Comparison of ENCODE assay signal across 8 cellular contexts in genomic region chr5:73497537-73498056, GRCh38. TPM values are rescaled to one million over a fixed set of nuclear protein-coding genes. Genes with fewer than 3 reads are reported as not detected.
DNase-seq lines count a peak whose midpoint lies in the region; ATAC-seq and TF ChIP-seq lines count a peak whose summit lies in the region.

No MANE protein-coding gene starts in this region.

- intact Hi-C loops in lower lobe of right lung (cut with DNase I), result no loop called here

- ATAC-seq in HG03280 (IDR thresholded peaks at IDR 0.05; ENCODE audit: unreplicated experiment) (peak; percentile 4), lower lobe of right lung (no peak), upper lobe of left lung (ENCODE audit: low FRiP score in 2 of 2) (no peak), HG02840 (IDR thresholded peaks at IDR 0.05; ENCODE audit: low FRiP score, unreplicated experiment) (no peak)

- no peak for TF ChIP-seq POLR2A in upper lobe of left lung (IDR thresholded peaks at IDR 0.05)

- TF ChIP-seq CTCF in astrocyte of the spinal cord (IDR thresholded peaks at IDR 0.05; ENCODE audit: low read depth, low read length) (no peak), lower lobe of right lung (IDR thresholded peaks at IDR 0.05) (no peak), upper lobe of left lung (IDR thresholded peaks at IDR 0.05) (no peak)

- peak overlapping the region; percentile 38 for H2AFZ ChIP-seq in ACC112 (ENCODE audit: low read length, unreplicated experiment)

- no peaks in the 10 kb centered on the region for H3K9me3 ChIP-seq in lower lobe of right lung
- H3K9me3 ChIP-seq in upper lobe of left lung, result no peaks in the 10 kb centered on the region

- no peak for TF ChIP-seq EP300 in upper lobe of left lung (IDR thresholded peaks at IDR 0.05)

- in situ Hi-C loops in astrocyte of the spinal cord (cut with HindIII; ENCODE audit: low sequenced_read_pairs), result no loop called here

- peak overlapping the region; percentile 86 for H3K27ac ChIP-seq in ACC112 (ENCODE audit: low read depth, low read length)
- H3K27ac ChIP-seq in lower lobe of right lung, result peak overlapping the region; percentile 98
- peak overlapping the region; percentile 95 to 99 (median 96) for H3K27ac ChIP-seq in upper lobe of left lung

- H3K36me3 ChIP-seq in ACC112 (ENCODE audit: insufficient read depth, low read length) (peaks cover 24% of the 10 kb centered on the region), lower lobe of right lung (peaks cover 14% of the 10 kb centered on the region), upper lobe of left lung (peaks cover 0 to 22% (median 8%) of the 10 kb centered on the region in 4 donors)

- H3K4me3 ChIP-seq in ACC112 (ENCODE audit: low read depth, low read length) (peak overlapping the region; percentile 91), astrocyte of the spinal cord (ENCODE audit: low read depth, low read length) (peak overlapping the region; percentile 96), lower lobe of right lung (peak overlapping the region; percentile 82), upper lobe of left lung (peak overlapping the region; percentile 60 to 95 (median 89))

- H3K27me3 ChIP-seq in ACC112 (ENCODE audit: insufficient read depth, low read length), result no peaks in the 10 kb centered on the region
- H3K27me3 ChIP-seq in lower lobe of right lung (ENCODE audit: low read depth), result no peaks in the 10 kb centered on the region
- H3K27me3 ChIP-seq in upper lobe of left lung, result no peaks in the 10 kb centered on the region

- WGBS in upper lobe of left lung, 2 donors, result 54% methylated on average over 14 to 15 of the region's 15 CpGs

- peaks cover 29% of the 10 kb centered on the region for H3K4me1 ChIP-seq in ACC112 (ENCODE audit: control insufficient read depth, insufficient read depth, low read length, unreplicated experiment)
- H3K4me1 ChIP-seq in lower lobe of right lung, result peaks cover 25% of the 10 kb centered on the region
- H3K4me1 ChIP-seq in upper lobe of left lung, result peaks cover 20 to 34% (median 27%) of the 10 kb centered on the region in 4 donors

- DNase-seq in astrocyte of the spinal cord (ENCODE audit: low read depth, low spot score) (no peak), lower lobe of right lung (no peak), upper lobe of left lung (no peak), hippocampal formation (lab: John Stamatoyannopoulos, UW) (no peak), foreskin melanocyte (no peak)

- peaks cover 46% of the 10 kb centered on the region for H3K79me2 ChIP-seq in ACC112 (ENCODE audit: control insufficient read depth, insufficient read depth, low read length, unreplicated experiment)

RNA-seq across cellular contexts. Expression of gene BTF3, which starts 0.6 kb away (rescaled TPM):
- total RNA-seq in lower lobe of right lung, result 388 TPM
- 100 to 1,000 TPM; 152 to 415 (median 344) TPM for total RNA-seq in upper lobe of left lung

RNA-seq across cellular contexts. Expression of gene FOXD1, which starts 49.0 kb away (rescaled TPM):
- total RNA-seq in lower lobe of right lung (0.74 TPM), upper lobe of left lung (under 1 TPM in 4 of 6 donors, not detected in 2; 0.54 to 0.79 (median 0.67) TPM)
